ENCODE assay signal across 8 cellular contexts in the genomic region with DNA sequence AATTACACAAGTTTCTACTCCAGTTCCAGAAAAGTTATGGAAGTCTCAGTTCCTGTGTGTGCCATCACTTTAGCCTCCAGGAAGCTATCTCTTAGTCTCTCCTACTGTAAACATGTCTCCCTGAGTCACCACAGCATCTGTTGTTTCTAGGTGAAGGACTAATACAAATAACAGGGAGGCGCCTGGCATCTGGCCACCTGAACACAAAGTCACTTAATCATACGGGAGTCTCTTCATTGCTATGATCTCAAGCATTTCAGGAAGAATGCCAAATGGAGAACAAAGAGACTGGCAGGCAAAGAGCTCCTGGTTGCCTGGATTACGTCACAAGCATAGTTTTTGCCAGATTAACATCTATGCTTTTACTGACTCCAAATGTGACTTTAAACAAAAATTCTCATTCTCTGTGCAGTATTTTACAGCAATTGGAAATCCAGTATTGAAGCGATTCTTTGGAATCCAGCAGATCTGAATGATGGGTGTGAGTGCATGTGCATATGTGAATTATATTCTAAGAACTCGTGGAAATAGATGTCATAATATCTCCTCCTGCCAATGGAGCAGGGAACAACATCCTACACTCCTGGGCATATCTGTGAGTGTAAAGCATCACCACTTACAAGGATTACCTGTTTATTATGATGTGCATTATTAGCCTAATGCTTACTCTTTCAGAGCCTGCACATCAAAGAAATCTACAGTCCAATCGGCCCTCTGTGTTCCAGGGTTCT.
DNase-seq lines count a peak whose midpoint lies in the region; ATAC-seq lines count a peak whose summit lies in the region.

No MANE protein-coding gene starts in this region.

- intact Hi-C loops in right cardiac atrium (cut with DNase I) = no loop called here

- H3K27ac ChIP-seq in ACC112 (ENCODE audit: low read depth, low read length) (peak overlapping the region; percentile 83), right cardiac atrium (ENCODE audit: low read length) (no peak overlapping the region), substantia nigra (ENCODE audit: low read depth, low read length, poor library complexity, severe bottlenecking) (no peak overlapping the region)

- H3K36me3 ChIP-seq in ACC112 (ENCODE audit: insufficient read depth, low read length) = no peaks in the 10 kb centered on the region

- DNase-seq in NCI-H1105 (lab: John Stamatoyannopoulos, UW) = peak; percentile 100
- DNase-seq in T1000 (lab: John Stamatoyannopoulos, UW) = peak; percentile 60
- DNase-seq in right cardiac atrium = peak; percentile 59 to 81 (median 62)
- DNase-seq in substantia nigra (lab: John Stamatoyannopoulos, UW) = peak in 28 of 49 donors; percentile 3 to 92 (median 32)

- H3K9me3 ChIP-seq in right cardiac atrium (ENCODE audit: control insufficient read depth, low read length) = no peaks in the 10 kb centered on the region

- no peaks in the 10 kb centered on the region for H3K79me2 ChIP-seq in ACC112 (ENCODE audit: control insufficient read depth, insufficient read depth, low read length, unreplicated experiment)

- H3K27me3 ChIP-seq in ACC112 (ENCODE audit: insufficient read depth, low read length) (no peaks in the 10 kb centered on the region), right cardiac atrium (ENCODE audit: control insufficient read depth, insufficient read depth) (no peaks in the 10 kb centered on the region)

- no peak overlapping the region for H3K4me3 ChIP-seq in ACC112 (ENCODE audit: low read depth, low read length)
- H3K4me3 ChIP-seq in right cardiac atrium (ENCODE audit: low read length) = no peak overlapping the region

- ATAC-seq in right cardiac atrium (peak; percentile 57 to 71), GM18498 (IDR thresholded peaks at IDR 0.05; ENCODE audit: unreplicated experiment) (no peak), HG02973 (IDR thresholded peaks at IDR 0.05; ENCODE audit: unreplicated experiment) (no peak), GM19463 (IDR thresholded peaks at IDR 0.05; ENCODE audit: unreplicated experiment) (no peak)

- H3K4me1 ChIP-seq in ACC112 (ENCODE audit: control insufficient read depth, insufficient read depth, low read length, unreplicated experiment) (peaks cover 45% of the 10 kb centered on the region), right cardiac atrium (ENCODE audit: control insufficient read depth, insufficient read depth, low read length) (no peaks in the 10 kb centered on the region)

- 35% methylated on average over 6 of the region's 6 CpGs for WGBS in right cardiac atrium

- H2AFZ ChIP-seq in ACC112 (ENCODE audit: low read length, unreplicated experiment) = peak overlapping the region; percentile 11

Comparison
In these comparisons a context has a peak if more than half of its experiments do, and no peak if none do; other contexts are left out.
1. DNase-seq: peak in every context shown above with its lines; median percentile 100 in NCI-H1105; 62 in right cardiac atrium; 60 in T1000; 32 in substantia nigra.
2. ATAC-seq: peak in right cardiac atrium (2 of 2); none in GM18498 (single experiment), HG02973 (single experiment) and GM19463 (single experiment).